ENCODE assay signal across 11 cellular contexts in the genomic region with DNA sequence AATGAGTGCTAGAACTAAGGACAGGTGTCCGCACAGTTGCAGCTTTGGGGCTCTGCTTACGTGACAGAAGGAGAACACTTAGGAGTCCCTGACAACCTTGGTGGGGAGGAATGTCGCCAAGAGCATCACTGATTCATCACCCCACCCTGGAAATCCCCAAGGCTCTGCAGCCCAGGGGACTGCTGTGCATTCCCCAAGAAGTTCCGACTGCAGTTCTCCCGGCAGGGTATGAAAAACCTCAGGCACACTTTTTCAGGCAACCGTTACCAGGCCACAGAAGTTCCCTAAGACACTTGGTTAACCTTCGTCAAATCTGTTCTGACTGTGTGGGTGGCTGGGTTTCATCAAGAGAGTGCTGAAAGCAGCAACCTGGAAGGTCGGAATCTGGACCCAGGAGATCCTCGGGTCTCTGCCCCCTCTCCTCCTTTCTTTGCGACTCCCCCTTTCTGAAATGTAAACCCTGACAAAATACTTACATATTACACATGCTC.
DNase-seq lines count a peak whose midpoint lies in the region; ATAC-seq and TF ChIP-seq lines count a peak whose summit lies in the region.
"Had no signal": no experiment of that assay in that cellular context is flagged by ENCODE, and none has a peak within 500 bp of the region (broad histone marks: within the 10 kb centered on the region; RNA-seq: fewer than 3 reads in every experiment).

No MANE protein-coding gene starts in this region.

- no peaks in the 10 kb centered on the region for H3K79me2 ChIP-seq in OCI-LY1 (ENCODE audit: insufficient read depth, low read length)

- H3K4me3 ChIP-seq in OCI-LY1 (ENCODE audit: low read depth, low read length, poor library complexity, severe bottlenecking): no peak overlapping the region
- H3K4me3 ChIP-seq in CD4-positive, alpha-beta memory T cell (ENCODE audit: low read length in 2 of 2): no peak overlapping the region
- H3K4me3 ChIP-seq: thoracic aorta had no signal

- no peak overlapping the region for H3K27ac Mint-ChIP-seq in activated CD4-positive, alpha-beta T cell treated with anti-CD3 and anti-CD28 coated beads, Interleukin-2, amount 10 ng/mL, durations not matched to agents 7 days and 5 days
- H3K27ac Mint-ChIP-seq in nephron progenitor cell (peak overlapping the region; percentile 96), progenitor cell of endocrine pancreas (no peak overlapping the region)
- H3K27ac Mint-ChIP-seq in CD4-positive, alpha-beta memory T cell: peak overlapping the region in 1 of 7 donors; percentile 42

- CTCF ChIA-PET in activated CD4-positive, alpha-beta T cell treated with anti-CD3 and anti-CD28 coated beads, Interleukin-2, amount 10 ng/mL, durations not matched to agents 7 days and 5 days (lab: Charles Lee): interaction anchor here (0.7 to 1.3 kb wide), 3 partner anchors 17 to 102 kb away, joined by 3 to 5 read pairs (median 4); no protein-coding TSS in a partner anchor
- CTCF ChIA-PET in CD4-positive, alpha-beta memory T cell (lab: Charles Lee; ENCODE audit: partially characterized antibody): interaction anchor here (1.4 kb wide), 1 partner anchor 17 kb away, joined by 4 read pairs; no protein-coding TSS in a partner anchor

- TF ChIP-seq CTCF in OCI-LY1 (IDR thresholded peaks at IDR 0.05; ENCODE audit: low read length) (no peak), nephron progenitor cell (IDR thresholded peaks at IDR 0.05) (no peak), progenitor cell of endocrine pancreas (IDR thresholded peaks at IDR 0.05; ENCODE audit: unreplicated experiment) (no peak)

- intact Hi-C loops in CD4-positive, alpha-beta memory T cell (cut with micrococcal nuclease): no loop called here

- peaks cover 26% of the 10 kb centered on the region for H3K4me1 ChIP-seq in OCI-LY1 (ENCODE audit: insufficient read depth, low read length, severe bottlenecking)
- H3K4me1 ChIP-seq in CD4-positive, alpha-beta memory T cell (ENCODE audit: insufficient read depth, low read length): peaks cover 13% of the 10 kb centered on the region

- no peaks in the 10 kb centered on the region for H3K27me3 ChIP-seq in OCI-LY1 (ENCODE audit: insufficient read depth, low read length)
- H3K27me3 ChIP-seq in CD4-positive, alpha-beta memory T cell (ENCODE audit: insufficient read depth, low read length): no peaks in the 10 kb centered on the region

- no peaks in the 10 kb centered on the region for H3K9me3 ChIP-seq in OCI-LY1 (ENCODE audit: low read length)
- H3K9me3 ChIP-seq in CD4-positive, alpha-beta memory T cell (ENCODE audit: control insufficient read depth in 1 of 2, low read length in 2 of 2): no peaks in the 10 kb centered on the region
- H3K9me3 ChIP-seq: thoracic aorta had no signal

- peak overlapping the region; percentile 25 for H3K27ac ChIP-seq in OCI-LY1 (ENCODE audit: low read depth, low read length, poor library complexity, severe bottlenecking)
- no peak overlapping the region for H3K27ac ChIP-seq in CD4-positive, alpha-beta memory T cell (ENCODE audit: low read depth, low read length)
- H3K27ac ChIP-seq: thoracic aorta had no signal

- H3K4me3 Mint-ChIP-seq in activated CD4-positive, alpha-beta T cell treated with anti-CD3 and anti-CD28 coated beads, Interleukin-2, amount 10 ng/mL, durations not matched to agents 7 days and 5 days: no peak overlapping the region
- H3K4me3 Mint-ChIP-seq in nephron progenitor cell (peak overlapping the region; percentile 16), progenitor cell of endocrine pancreas (ENCODE audit: low read depth) (no peak overlapping the region)
- H3K4me3 Mint-ChIP-seq in CD4-positive, alpha-beta memory T cell: peak overlapping the region in 3 of 8 donors; percentile 17 to 43 (median 36)

- no peaks in the 10 kb centered on the region for H3K36me3 Mint-ChIP-seq in activated CD4-positive, alpha-beta T cell treated with anti-CD3 and anti-CD28 coated beads, Interleukin-2, amount 10 ng/mL, durations not matched to agents 7 days and 5 days (ENCODE audit: low read depth)
- no peaks in the 10 kb centered on the region for H3K36me3 Mint-ChIP-seq in nephron progenitor cell (ENCODE audit: low read depth)
- H3K36me3 Mint-ChIP-seq in progenitor cell of endocrine pancreas (ENCODE audit: insufficient read depth): no peaks in the 10 kb centered on the region
- H3K36me3 Mint-ChIP-seq in CD4-positive, alpha-beta memory T cell: no peaks in the 10 kb centered on the region

- 0 out of 2 replicates have a peak overlapping the region, but pooled peaks have one; percentile 57 for H2AFZ ChIP-seq in OCI-LY1 (ENCODE audit: low read length)

- peak overlapping the region; percentile 7; the same call in 1 of the 2 replicates for H3K9ac ChIP-seq in OCI-LY1 (ENCODE audit: low read length)

- H4K20me1 ChIP-seq in OCI-LY1 (ENCODE audit: insufficient read depth, low read length): no peaks in the 10 kb centered on the region

- peak overlapping the region; percentile 43; the same call in 1 of the 2 replicates for H3K4me2 ChIP-seq in OCI-LY1 (ENCODE audit: low read length)

- H3K27me3 Mint-ChIP-seq in activated CD4-positive, alpha-beta T cell treated with anti-CD3 and anti-CD28 coated beads, Interleukin-2, amount 10 ng/mL, durations not matched to agents 7 days and 5 days: no peaks in the 10 kb centered on the region
- H3K27me3 Mint-ChIP-seq in nephron progenitor cell (ENCODE audit: low read depth, poor library complexity) (peaks cover 4% of the 10 kb centered on the region), progenitor cell of endocrine pancreas (peaks cover 6% of the 10 kb centered on the region)
- H3K27me3 Mint-ChIP-seq in CD4-positive, alpha-beta memory T cell: no peaks in the 10 kb centered on the region

- ATAC-seq in GM19395 (IDR thresholded peaks at IDR 0.05; ENCODE audit: unreplicated experiment) (peak; percentile 45), HG02938 (IDR thresholded peaks at IDR 0.05; ENCODE audit: unreplicated experiment) (no peak)

- no peaks in the 10 kb centered on the region for H3K36me3 ChIP-seq in OCI-LY1 (ENCODE audit: insufficient read depth, low read length)
- H3K36me3 ChIP-seq in CD4-positive, alpha-beta memory T cell (ENCODE audit: insufficient read depth, low read length): no peaks in the 10 kb centered on the region
- H3K36me3 ChIP-seq: thoracic aorta had no signal

- POLR2A ChIA-PET in activated CD4-positive, alpha-beta T cell treated with anti-CD3 and anti-CD28 coated beads, Interleukin-2, amount 10 ng/mL, durations not matched to agents 7 days and 5 days (lab: Charles Lee): no interaction called here
- POLR2A ChIA-PET in CD4-positive, alpha-beta memory T cell (lab: Charles Lee; ENCODE audit: partially characterized antibody): interaction anchor here (1.7 kb wide), 2 partner anchors 17 to 173 kb away, joined by 3 to 5 read pairs; no protein-coding TSS in a partner anchor

- DNase-seq in activated CD4-positive, alpha-beta T cell treated with anti-CD3 and anti-CD28 coated beads for 48 hours: peak; percentile 46
- no peak for DNase-seq in activated CD4-positive, alpha-beta T cell treated with anti-CD3 and anti-CD28 coated beads, Interleukin-2, amount 10 ng/mL, durations not matched to agents 7 days and 5 days
- DNase-seq in nephron progenitor cell: no peak
- DNase-seq in progenitor cell of endocrine pancreas (ENCODE audit: low spot score, unreplicated experiment): no peak
- no peak for DNase-seq in CD4-positive, alpha-beta memory T cell
- DNase-seq: NCI-H1092 treated with DMSO at 0.1 percent for 48 hours, NCI-H526 treated with DMSO at 0.1 percent for 48 hours had no signal

- H3F3A ChIP-seq in OCI-LY1 (ENCODE audit: insufficient read depth, low read length): no peaks in the 10 kb centered on the region

- H3K9me3 Mint-ChIP-seq in activated CD4-positive, alpha-beta T cell treated with anti-CD3 and anti-CD28 coated beads, Interleukin-2, amount 10 ng/mL, durations not matched to agents 7 days and 5 days: peaks cover 6% of the 10 kb centered on the region
- no peaks in the 10 kb centered on the region for H3K9me3 Mint-ChIP-seq in nephron progenitor cell
- H3K9me3 Mint-ChIP-seq in progenitor cell of endocrine pancreas (ENCODE audit: low read depth): no peaks in the 10 kb centered on the region
- no peaks in the 10 kb centered on the region for H3K9me3 Mint-ChIP-seq in CD4-positive, alpha-beta memory T cell

- peaks cover 25% of the 10 kb centered on the region for H3K4me1 Mint-ChIP-seq in activated CD4-positive, alpha-beta T cell treated with anti-CD3 and anti-CD28 coated beads, Interleukin-2, amount 10 ng/mL, durations not matched to agents 7 days and 5 days
- H3K4me1 Mint-ChIP-seq in nephron progenitor cell (peaks cover 47% of the 10 kb centered on the region), progenitor cell of endocrine pancreas (ENCODE audit: low read depth) (no peaks in the 10 kb centered on the region)
- H3K4me1 Mint-ChIP-seq in CD4-positive, alpha-beta memory T cell: peaks cover 14 to 25% (median 23%) of the 10 kb centered on the region in 4 donors

- H3K9me2 ChIP-seq in OCI-LY1 (ENCODE audit: low read depth, low read length): no peaks in the 10 kb centered on the region
